Comparison of ENCODE assay signal across 2 cellular contexts in genomic region chr10:102780246-102780645, GRCh38.
A peak's percentile ranks its signal among the peaks of the same experiment; 100 is the strongest.
TF ChIP-seq lines count a peak whose summit lies in the region.

No MANE protein-coding gene starts in this region.

TF ChIP-seq in liver, 16 proteins besides CTCF, POLR2A, EP300 and RAD21:
- TF ChIP-seq RXRA (IDR thresholded peaks at IDR 0.05) (peak in 1 of 2 donors; percentile 18), ATF3 (IDR thresholded peaks at IDR 0.05) (no peak)
TF ChIP-seq in liver: peak in this region for 1.

TF ChIP-seq in HepG2, 621 proteins besides CTCF, POLR2A, EP300 and RAD21:
- TF ChIP-seq ZSCAN30 (CRISPR knock-in tag; IDR thresholded peaks at IDR 0.05) (no peak), TEAD2 (CRISPR knock-in tag; IDR thresholded peaks at IDR 0.05) (no peak), AGO1 (IDR thresholded peaks at IDR 0.05; ENCODE audit: low read depth, low read length, poor library complexity, severe bottlenecking) (no peak), ZNF740 (CRISPR knock-in tag; IDR thresholded peaks at IDR 0.05) (no peak), GABPA (IDR thresholded peaks at IDR 0.05; ENCODE audit: low read depth, low read length) (no peak), GABPA (CRISPR knock-in tag; IDR thresholded peaks at IDR 0.05; ENCODE audit: low read depth) (no peak), ZNF607 (CRISPR knock-in tag; IDR thresholded peaks at IDR 0.05; ENCODE audit: borderline replicate concordance) (no peak), MLLT10 (CRISPR knock-in tag; IDR thresholded peaks at IDR 0.05) (no peak), HINFP (CRISPR knock-in tag; IDR thresholded peaks at IDR 0.05; ENCODE audit: low read depth) (no peak)
